In genomic region chr20:41198443-41198842, GRCh38 we compare ENCODE assay signal across 21 cellular contexts.
"Had no signal": no experiment of that assay in that cellular context is flagged by ENCODE, and none has a peak within 500 bp of the region (broad histone marks: within the 10 kb centered on the region; RNA-seq: fewer than 3 reads in every experiment).

No MANE protein-coding gene starts in this region.

- H3K4me3 ChIP-seq: coronary artery, dorsolateral prefrontal cortex, esophagus muscularis mucosa, heart right ventricle, left lung, lower lobe of right lung, mucosa of descending colon had no signal

- H3K4me1 ChIP-seq: esophagus muscularis mucosa, foreskin keratinocyte, left lung, lower lobe of right lung had no signal

- H3K27ac ChIP-seq: coronary artery, esophagus muscularis mucosa, foreskin keratinocyte, left lung, lower lobe of right lung had no signal

- FAIRE-seq: endothelial cell of umbilical vein, frontal cortex, keratinocyte had no signal

- H3K27me3 ChIP-seq: dorsolateral prefrontal cortex, esophagus muscularis mucosa, foreskin keratinocyte, heart right ventricle, left lung had no signal

- ATAC-seq: foreskin keratinocyte, heart right ventricle, left cardiac atrium, left lung, left ventricle myocardium superior, lower lobe of right lung, mucosa of descending colon had no signal

- DNase-seq: dermis blood vessel endothelial cell; dorsolateral prefrontal cortex; effector CD4-positive, alpha-beta T cell; effector memory CD4-positive, alpha-beta T cell; foreskin keratinocyte; glutamatergic neuron; head of caudate nucleus; heart right ventricle; hippocampal formation; left cardiac atrium; left lung; left ventricle myocardium superior; lower lobe of right lung; mesenchymal stem cell; mucosa of descending colon; naive B cell had no signal
